In the genomic region with DNA sequence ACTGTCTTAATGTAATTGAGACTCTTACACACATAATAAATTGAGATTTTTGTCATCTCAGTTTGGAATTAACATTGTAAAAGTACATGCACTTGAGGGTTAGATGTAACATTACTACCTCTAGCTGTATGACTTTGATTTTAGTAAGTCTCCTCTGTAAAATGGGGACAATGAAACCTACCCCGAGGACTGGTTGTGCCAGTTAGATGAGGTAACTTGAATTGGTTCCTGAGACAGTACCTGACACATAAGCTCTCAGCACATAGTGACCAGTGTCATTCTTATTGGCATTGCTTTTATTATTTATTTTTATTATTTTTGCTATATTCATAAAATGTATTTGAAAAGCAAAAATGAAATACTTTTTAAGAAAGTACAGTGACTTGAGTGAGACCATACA, we compare ENCODE assay signal across 17 cellular contexts.
A peak's percentile ranks its signal among the peaks of the same experiment; 100 is the strongest.
DNase-seq lines count a peak whose midpoint lies in the region; ATAC-seq and TF ChIP-seq lines count a peak whose summit lies in the region.
"Had no signal": no experiment of that assay in that cellular context is flagged by ENCODE, and none has a peak within 500 bp of the region (broad histone marks: within the 10 kb centered on the region; RNA-seq: fewer than 3 reads in every experiment).

No MANE protein-coding gene starts in this region.

- H3K9me3 Mint-ChIP-seq in mesothelial cell of epicardium, result no peaks in the 10 kb centered on the region

- TF ChIP-seq RAD21 in IMR-90 (IDR thresholded peaks at IDR 0.05; ENCODE audit: low read length), result no peak

- H2BK5ac ChIP-seq in IMR-90 (ENCODE audit: low read depth, low read length, poor library complexity, severe bottlenecking), result no peak overlapping the region

- H3K4me3 ChIP-seq in IMR-90 (ENCODE audit: insufficient read depth, low read depth, low read length) (no peak overlapping the region), WERI-Rb-1 (ENCODE audit: low read depth, low read length) (no peak overlapping the region), tibial artery (no peak overlapping the region)

- no peak overlapping the region for H3K4ac ChIP-seq in IMR-90 (ENCODE audit: low read depth, low read length)

- no peak overlapping the region for H3K4me3 Mint-ChIP-seq in mesothelial cell of epicardium

- peaks cover 21% of the 10 kb centered on the region for H3K4me1 ChIP-seq in IMR-90 (ENCODE audit: control insufficient read depth, insufficient read depth, low read length)
- H3K4me1 ChIP-seq in tibial artery, result peaks cover 0 to 55% (median 21%) of the 10 kb centered on the region in 4 donors

- dilution Hi-C loops in IMR-90 (cut with HindIII; ENCODE audit: low sequenced_read_pairs, unreplicated experiment), result no loop called here

- H3K36me3 ChIP-seq in IMR-90 (ENCODE audit: control insufficient read depth, insufficient read depth, low read length), result peaks cover 10% of the 10 kb centered on the region
- H3K36me3 ChIP-seq in WERI-Rb-1, result no peaks in the 10 kb centered on the region; the same call in 1 of the 2 replicates
- peaks cover 0 to 3% (median 0%) of the 10 kb centered on the region in 3 donors for H3K36me3 ChIP-seq in tibial artery

- peak overlapping the region; percentile 39 for H3K27ac Mint-ChIP-seq in mesothelial cell of epicardium

- no peak overlapping the region for H2AK9ac ChIP-seq in IMR-90 (replicated peaks; ENCODE audit: low read depth, low read length, poor library complexity)

- H3K27ac ChIP-seq in IMR-90 (ENCODE audit: insufficient read depth, low read length), result no peak overlapping the region
- peak overlapping the region; percentile 79 for H3K27ac ChIP-seq in WERI-Rb-1
- H3K27ac ChIP-seq in tibial artery, result peak overlapping the region; percentile 38 to 63

- POLR2A ChIA-PET in IMR-90 (lab: Charles Lee; ENCODE audit: unreplicated experiment), result no interaction called here

- no peak overlapping the region for H2BK20ac ChIP-seq in IMR-90 (ENCODE audit: low read depth, low read length)

- TF ChIP-seq CTCF in IMR-90 (conservative IDR thresholded peaks at IDR 0.05; ENCODE audit: low read depth, low read length), result no peak
- TF ChIP-seq CTCF in WERI-Rb-1 (IDR thresholded peaks at IDR 0.05; ENCODE audit: low read depth, low read length), result no peak
- TF ChIP-seq CTCF in mesothelial cell of epicardium (IDR thresholded peaks at IDR 0.05; ENCODE audit: unreplicated experiment), result no peak
- no peak for TF ChIP-seq CTCF in tibial artery (IDR thresholded peaks at IDR 0.05)

- no peak overlapping the region for H4K8ac ChIP-seq in IMR-90 (ENCODE audit: low read depth in 2 of 2, low read length in 2 of 2)

- H3K4me2 ChIP-seq in IMR-90 (ENCODE audit: low read depth, low read length), result no peak overlapping the region

- H2BK15ac ChIP-seq in IMR-90 (ENCODE audit: low read depth, low read length), result no peak overlapping the region

- peak overlapping the region; percentile 72; the same call in 1 of the 2 replicates for H3K23ac ChIP-seq in IMR-90 (ENCODE audit: low read depth, low read length)

- H2AK5ac ChIP-seq in IMR-90 (ENCODE audit: low read depth, low read length), result no peak overlapping the region; the same call in 1 of the 2 replicates

- H4K91ac ChIP-seq in IMR-90 (ENCODE audit: insufficient read depth, low read depth, low read length), result no peak overlapping the region

- no peaks in the 10 kb centered on the region for H3K27me3 Mint-ChIP-seq in mesothelial cell of epicardium (ENCODE audit: low read depth)

- no peaks in the 10 kb centered on the region for H3K27me3 ChIP-seq in IMR-90 (ENCODE audit: control insufficient read depth, insufficient read depth, low read length)
- no peaks in the 10 kb centered on the region for H3K27me3 ChIP-seq in WERI-Rb-1 (ENCODE audit: insufficient read depth, low read depth, severe bottlenecking)
- H3K27me3 ChIP-seq in tibial artery, result no peaks in the 10 kb centered on the region
- H3K27me3 ChIP-seq: BE2C had no signal

- H3K9me3 ChIP-seq in IMR-90 (ENCODE audit: control insufficient read depth, insufficient read depth, low read length), result no peaks in the 10 kb centered on the region
- H3K9me3 ChIP-seq in WERI-Rb-1 (ENCODE audit: severe bottlenecking), result no peaks in the 10 kb centered on the region
- no peaks in the 10 kb centered on the region for H3K9me3 ChIP-seq in tibial artery
- H3K9me3 ChIP-seq: BE2C had no signal

- H3K9me1 ChIP-seq in IMR-90 (ENCODE audit: insufficient read depth, low read length), result peaks cover 40% of the 10 kb centered on the region

- peaks cover 78% of the 10 kb centered on the region for H4K20me1 ChIP-seq in IMR-90 (ENCODE audit: insufficient read depth, low read length)

- intact Hi-C loops in IMR-90 (cut with micrococcal nuclease) (no loop called here), tibial artery (cut with DNase I; ENCODE audit: low total_unique reads) (no loop called here)

- no peaks in the 10 kb centered on the region for H3K36me3 Mint-ChIP-seq in mesothelial cell of epicardium

- CTCF ChIA-PET in IMR-90 (lab: Yijun Ruan, JAX), result no interaction called here

- H2BK120ac ChIP-seq in IMR-90 (ENCODE audit: low read depth, low read length), result no peak overlapping the region

- H3K79me1 ChIP-seq in IMR-90 (ENCODE audit: low read depth in 1 of 2, low read length in 2 of 2), result peaks cover 31 to 85% of the 10 kb centered on the region in 2 experiments

- TF ChIP-seq POLR2A in IMR-90 (IDR thresholded peaks at IDR 0.05; ENCODE audit: low read depth, low read length), result no peak

- H3K14ac ChIP-seq in IMR-90 (replicated peaks; ENCODE audit: low read depth, low read length), result 0 out of 2 replicates have a peak overlapping the region, but pooled peaks have one; percentile 17

- BruUV-seq in IMR-90 (replicated peaks; lab: Mats Ljungman, UMichigan), result no TSS peak

- no peak overlapping the region for H4K5ac ChIP-seq in IMR-90 (ENCODE audit: low read depth, low read length)

- in situ Hi-C loops in IMR-90 (cut with MboI; ENCODE audit: low sequenced_read_pairs), result no loop called here

- no peak for DNase-seq in IMR-90
- DNase-seq in WERI-Rb-1, result no peak
- DNase-seq in mesothelial cell of epicardium (ENCODE audit: low spot score in 2 of 2, unreplicated experiment in 2 of 2), result no peak
- DNase-seq in tibial artery, result no peak
- no peak for DNase-seq in NCI-H345 treated with DMSO at 0.1 percent for 48 hours (lab: John Stamatoyannopoulos, UW; ENCODE audit: unreplicated experiment)
- DNase-seq: DMS53, GDM1, KG1, NCI-H1092, NCI-H1436, NCI-H187 treated with DMSO at 0.1 percent for 48 hours, NCI-H510A, NCI-H748 treated with DMSO at 0.1 percent for 48 hours, SIG-M5 had no signal

- H2AFZ ChIP-seq in IMR-90 (replicated peaks; ENCODE audit: low read length, poor library complexity), result no peak overlapping the region

- peaks cover 46% of the 10 kb centered on the region for H3K4me1 Mint-ChIP-seq in mesothelial cell of epicardium

- no peak overlapping the region for H3K9ac ChIP-seq in IMR-90 (ENCODE audit: low read depth, low read length)

- H3K18ac ChIP-seq in IMR-90 (ENCODE audit: low read depth, low read length), result no peak overlapping the region

- H3K56ac ChIP-seq in IMR-90 (ENCODE audit: extremely low read depth, insufficient read depth, low read length), result no peak overlapping the region

- WGBS in IMR-90 (ENCODE audit: extremely low coverage in 2 of 2, insufficient read length in 1 of 2), 2 experiments, result no CpG with 5 or more reads among the region's 1 CpG

- no peak for ATAC-seq in IMR-90 (ENCODE audit: low read depth)
- no peak for ATAC-seq in GM18868 (IDR thresholded peaks at IDR 0.05; ENCODE audit: unreplicated experiment)
- no peak for ATAC-seq in GM21515 (IDR thresholded peaks at IDR 0.05; ENCODE audit: unreplicated experiment)

TF ChIP-seq in IMR-90, 13 proteins besides CTCF, POLR2A, EP300 and RAD21:
- TF ChIP-seq BHLHE40 (IDR thresholded peaks at IDR 0.05; ENCODE audit: low read depth, low read length), result no peak
- TF ChIP-seq MAZ (IDR thresholded peaks at IDR 0.05; ENCODE audit: borderline replicate concordance, low read depth, low read length), result no peak
- TF ChIP-seq NFE2L2 (IDR thresholded peaks at IDR 0.05; ENCODE audit: low read depth, low read length), result no peak
- TF ChIP-seq USF2 (IDR thresholded peaks at IDR 0.05; ENCODE audit: low read depth, low read length), result no peak
- TF ChIP-seq FOS (IDR thresholded peaks at IDR 0.05; ENCODE audit: low read depth, low read length), result no peak
- no peak for TF ChIP-seq RCOR1 (IDR thresholded peaks at IDR 0.05; ENCODE audit: insufficient replicate concordance, low read length)
- TF ChIP-seq MAFK (IDR thresholded peaks at IDR 0.05; ENCODE audit: low read depth, low read length), result no peak
- TF ChIP-seq SMC3 (IDR thresholded peaks at IDR 0.05; ENCODE audit: low read depth, low read length), result no peak
- TF ChIP-seq CEBPB (IDR thresholded peaks at IDR 0.05; ENCODE audit: low read depth, low read length), result no peak
